Comparison of ENCODE assay signal across 12 cellular contexts in genomic region chr3:67647390-67647878, GRCh38. TPM values are rescaled to one million over a fixed set of nuclear protein-coding genes. Genes with fewer than 3 reads are reported as not detected.
DNase-seq lines count a peak whose midpoint lies in the region; ATAC-seq and TF ChIP-seq lines count a peak whose summit lies in the region.
"Had no signal": no experiment of that assay in that cellular context is flagged by ENCODE, and none has a peak within 500 bp of the region (broad histone marks: within the 10 kb centered on the region; RNA-seq: fewer than 3 reads in every experiment).

No MANE protein-coding gene starts in this region.

- H3K27ac Mint-ChIP-seq in naive thymus-derived CD8-positive, alpha-beta T cell = peak overlapping the region in 1 of 10 donors; percentile 13

- no peaks in the 10 kb centered on the region for H3K27me3 Mint-ChIP-seq in naive thymus-derived CD8-positive, alpha-beta T cell
- H3K27me3 Mint-ChIP-seq: activated CD4-positive, alpha-beta T cell treated with anti-CD3 and anti-CD28 coated beads for 36 hours; CD4-positive, alpha-beta memory T cell had no signal

- H3K9me3 ChIP-seq in left lung = no peaks in the 10 kb centered on the region

- no peaks in the 10 kb centered on the region for H3K36me3 ChIP-seq in left lung

- H3K4me1 Mint-ChIP-seq in naive thymus-derived CD8-positive, alpha-beta T cell = peaks cover 44 to 89% (median 83%) of the 10 kb centered on the region in 4 donors

- intact Hi-C loops in left lung (cut with DNase I) = no loop called here

- no peak overlapping the region for H3K4me3 Mint-ChIP-seq in naive thymus-derived CD8-positive, alpha-beta T cell
- H3K4me3 Mint-ChIP-seq: activated CD4-positive, alpha-beta T cell treated with anti-CD3 and anti-CD28 coated beads for 36 hours had no signal

- H3K36me3 Mint-ChIP-seq in naive thymus-derived CD8-positive, alpha-beta T cell = peaks cover 0 to 55% (median 36%) of the 10 kb centered on the region in 3 donors

- H3K9me3 Mint-ChIP-seq in naive thymus-derived CD8-positive, alpha-beta T cell = no peaks in the 10 kb centered on the region
- H3K9me3 Mint-ChIP-seq: CD4-positive, alpha-beta memory T cell had no signal

- no peaks in the 10 kb centered on the region for H3K27me3 ChIP-seq in left lung

- H3K4me3 ChIP-seq in LNCaP clone FGC (ENCODE audit: low read depth, low read length) = no peak overlapping the region
- H3K4me3 ChIP-seq in choroid plexus epithelial cell (ENCODE audit: low read depth, low read length) = no peak overlapping the region
- H3K4me3 ChIP-seq in left lung = no peak overlapping the region

- TF ChIP-seq CTCF in LNCaP clone FGC (IDR thresholded peaks at IDR 0.05; ENCODE audit: control insufficient read depth, extremely low read depth, insufficient read depth) = no peak
- no peak for TF ChIP-seq CTCF in choroid plexus epithelial cell (conservative IDR thresholded peaks at IDR 0.05; ENCODE audit: low read depth, low read length)
- TF ChIP-seq CTCF in left lung (IDR thresholded peaks at IDR 0.05) = no peak

- POLR2A ChIA-PET in naive thymus-derived CD8-positive, alpha-beta T cell (lab: Charles Lee) = no interaction called here

- peak; percentile 92 for DNase-seq in AG08395 (ENCODE audit: low spot score)
- DNase-seq in LNCaP clone FGC (ENCODE audit: low read depth) = peak; percentile 64
- DNase-seq in choroid plexus epithelial cell (ENCODE audit: low read depth) = peak; percentile 99
- DNase-seq in left lung = peak in 1 of 2 donors; percentile 58
- no peak for DNase-seq in naive thymus-derived CD8-positive, alpha-beta T cell
- no peak for DNase-seq in DMS79 treated with DMSO at 0.1 percent for 48 hours (lab: John Stamatoyannopoulos, UW)
- DNase-seq in stimulated activated CD8-positive, alpha-beta memory T cell treated with anti-CD3 and anti-CD28 coated beads, Interleukin-4, amount 100 ng/mL, for 48 hours = no peak
- DNase-seq in hippocampal formation (lab: John Stamatoyannopoulos, UW) = no peak
- DNase-seq: activated CD4-positive, alpha-beta T cell treated with anti-CD3 and anti-CD28 coated beads for 36 hours; CD4-positive, alpha-beta memory T cell; central memory CD4-positive, alpha-beta T cell; NCI-H2171 treated with DMSO at 0.1 percent for 48 hours had no signal

- peak; percentile 89 for ATAC-seq in left lung
- no peak for ATAC-seq in naive thymus-derived CD8-positive, alpha-beta T cell
- ATAC-seq: activated CD4-positive, alpha-beta T cell treated with anti-CD3 and anti-CD28 coated beads for 36 hours had no signal

- H3K27ac ChIP-seq in left lung = peak overlapping the region; percentile 19 to 24

- H3K4me1 ChIP-seq in left lung = peaks cover 5 to 21% of the 10 kb centered on the region in 2 donors

RNA-seq across cellular contexts. Expression of gene SUCLG2, which starts 7.0 kb away (rescaled TPM):
- 10 to 100 TPM; 57.1 to 59.5 TPM for total RNA-seq in left lung
- total RNA-seq in naive thymus-derived CD8-positive, alpha-beta T cell = 10 to 100 TPM; 62.7 to 64.6 TPM
- 10 to 100 TPM; 79.7 to 93.8 (median 91.4) TPM for polyA plus RNA-seq in naive thymus-derived CD8-positive, alpha-beta T cell

Comparison
In these comparisons a context has a peak if more than half of its experiments do, and no peak if none do; other contexts are left out.
1. DNase-seq: peak in AG08395 (single experiment), LNCaP clone FGC (single experiment) and choroid plexus epithelial cell (single experiment); none in naive thymus-derived CD8-positive, alpha-beta T cell (0 of 10), DMS79 treated with DMSO at 0.1 percent for 48 hours (single experiment), stimulated activated CD8-positive, alpha-beta memory T cell treated with anti-CD3 and anti-CD28 coated beads, Interleukin-4, amount 100 ng/mL, for 48 hours (single experiment) and hippocampal formation (0 of 2).